25 cellular contexts compared by ENCODE assay signal in the genomic region with DNA sequence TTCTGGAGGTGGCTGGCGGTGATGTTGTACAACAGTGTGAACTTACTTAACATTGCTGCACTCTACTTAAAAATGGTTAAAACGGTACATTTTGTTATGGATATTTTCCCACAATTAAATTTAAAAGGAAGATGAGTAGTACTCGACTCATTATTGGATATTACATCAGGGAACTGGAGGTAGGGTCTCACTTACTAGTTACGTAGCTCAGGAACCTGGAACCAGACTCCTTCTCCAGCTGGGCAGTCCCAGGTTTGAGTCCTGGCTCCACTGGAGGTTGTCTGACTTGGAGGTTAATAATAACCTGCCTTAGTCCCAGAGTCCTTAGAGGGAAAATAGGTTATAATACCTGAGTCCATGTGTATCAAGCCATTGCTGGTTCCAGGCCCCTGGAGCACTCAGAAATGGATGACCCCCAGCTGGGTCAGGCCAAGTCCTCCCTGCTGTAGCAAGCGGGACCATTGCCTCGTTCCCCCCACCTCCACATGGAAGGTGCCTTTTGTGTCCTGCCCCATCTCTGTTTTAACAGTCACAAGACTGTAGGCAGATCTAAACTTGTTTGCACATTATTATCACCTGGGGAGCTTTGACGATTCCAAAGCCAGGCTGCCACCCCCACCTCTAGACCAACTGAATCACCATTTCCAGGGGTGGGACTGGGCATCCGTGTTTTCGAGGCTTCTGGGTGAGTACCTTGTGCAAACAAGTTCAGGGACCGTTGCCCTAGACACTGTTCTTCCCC.
A peak's percentile ranks its signal among the peaks of the same experiment; 100 is the strongest.
DNase-seq lines count a peak whose midpoint lies in the region; TF ChIP-seq lines count a peak whose summit lies in the region.
"Had no signal": no experiment of that assay in that cellular context is flagged by ENCODE, and none has a peak within 500 bp of the region (broad histone marks: within the 10 kb centered on the region; RNA-seq: fewer than 3 reads in every experiment).

No MANE protein-coding gene starts in this region.

- TF ChIP-seq POLR2A in adrenal gland (IDR thresholded peaks at IDR 0.05) (no peak), suprapubic skin (IDR thresholded peaks at IDR 0.05) (no peak)

- H3K36me3 ChIP-seq in adrenal gland (replicated peaks in 1 of 2) (no peaks in the 10 kb centered on the region), suprapubic skin (no peaks in the 10 kb centered on the region)
- H3K36me3 ChIP-seq: esophagus muscularis mucosa, upper lobe of right lung had no signal

- no peaks in the 10 kb centered on the region for H3K9me3 ChIP-seq in adrenal gland (replicated peaks in 1 of 3)
- H3K9me3 ChIP-seq in suprapubic skin = no peaks in the 10 kb centered on the region
- H3K9me3 ChIP-seq: esophagus muscularis mucosa, psoas muscle, upper lobe of right lung had no signal

- H3K4me1 ChIP-seq in adrenal gland (replicated peaks in 1 of 2) (peaks cover 35 to 61% of the 10 kb centered on the region in 2 donors), suprapubic skin (peaks cover 45% of the 10 kb centered on the region)

- H3K27ac ChIP-seq in adrenal gland (peak overlapping the region in 3 of 5 donors; percentile 3 to 56 (median 20)), suprapubic skin (peak overlapping the region; percentile 75)
- H3K27ac ChIP-seq: 22Rv1, esophagus muscularis mucosa, psoas muscle, upper lobe of right lung had no signal

- no peaks in the 10 kb centered on the region for H3K27me3 ChIP-seq in adrenal gland
- no peaks in the 10 kb centered on the region for H3K27me3 ChIP-seq in suprapubic skin
- H3K27me3 ChIP-seq: dorsolateral prefrontal cortex, esophagus muscularis mucosa, upper lobe of right lung had no signal

- intact Hi-C loops in adrenal gland (cut with DNase I) = loop anchor here (5.0 to 10.0 kb wide), 3 partner anchors 110 to 287 kb away; no protein-coding TSS in a partner anchor

- TF ChIP-seq EP300 in suprapubic skin (IDR thresholded peaks at IDR 0.05) = no peak

- TF ChIP-seq CTCF in adrenal gland (IDR thresholded peaks at IDR 0.05) = no peak
- TF ChIP-seq CTCF in suprapubic skin (IDR thresholded peaks at IDR 0.05) = no peak

- 84 to 93% (median 87%) methylated on average over 7 to 10 of the region's 10 CpGs for WGBS in adrenal gland, 4 donors
- WGBS in suprapubic skin = 62% methylated on average over 8 of the region's 10 CpGs

- H3K4me3 ChIP-seq in adrenal gland = no peak overlapping the region
- no peak overlapping the region for H3K4me3 ChIP-seq in suprapubic skin
- H3K4me3 ChIP-seq: dorsolateral prefrontal cortex, esophagus muscularis mucosa, psoas muscle, upper lobe of right lung had no signal

- DNase-seq in NCI-H1417 (lab: John Stamatoyannopoulos, UW) = peak in 2 of 3 experiments; percentile 49 to 71
- DNase-seq in NCI-H1417 treated with DMSO at 0.1 percent for 48 hours (lab: John Stamatoyannopoulos, UW) = no peak
- DNase-seq in adrenal gland = no peak
- DNase-seq in iris pigment epithelial cell (ENCODE audit: low read depth) = peak; percentile 9
- DNase-seq in suprapubic skin (ENCODE audit: low spot score in 2 of 2) = no peak
- DNase-seq in C1 segment of cervical spinal cord (lab: John Stamatoyannopoulos, UW) = no peak
- DNase-seq in KG1 (lab: John Stamatoyannopoulos, UW) = no peak
- DNase-seq in AG08395 (ENCODE audit: low spot score) = no peak
- DNase-seq: activated B cell treated with CpG ODN at 0.5 μM for 24 hours; activated CD8-positive, alpha-beta T cell treated with anti-CD3 and anti-CD28 coated beads for 36 hours; activated naive CD4-positive, alpha-beta T cell; activated T-cell treated with anti-CD3 and anti-CD28 coated beads, Interleukin-2, amount 50 U/mL, for 1 hour; amygdala; caudate nucleus; dorsolateral prefrontal cortex; NCI-H187 treated with DMSO at 0.1 percent for 48 hours; NCI-H345; psoas muscle; RPMI8226; stimulated activated CD4-positive, alpha-beta T cell treated with anti-CD3 and anti-CD28 coated beads, Interleukin-4, amount 100 ng/mL, for 24 hours; stimulated activated naive CD8-positive, alpha-beta T cell treated with anti-CD3 and anti-CD28 coated beads, Interleukin-15, amount 100 ng/mL, for 72 hours; T-helper 9 cell; upper lobe of right lung had no signal

Comparison
In these comparisons a context has a peak if more than half of its experiments do, and no peak if none do; other contexts are left out.
1. DNase-seq: peak in NCI-H1417 (2 of 3) and iris pigment epithelial cell (single experiment); none in NCI-H1417 treated with DMSO at 0.1 percent for 48 hours (single experiment), adrenal gland (0 of 7), suprapubic skin (0 of 2), C1 segment of cervical spinal cord (0 of 14), KG1 (single experiment) and AG08395 (single experiment).